ENCODE assay signal across 8 cellular contexts in the genomic region with DNA sequence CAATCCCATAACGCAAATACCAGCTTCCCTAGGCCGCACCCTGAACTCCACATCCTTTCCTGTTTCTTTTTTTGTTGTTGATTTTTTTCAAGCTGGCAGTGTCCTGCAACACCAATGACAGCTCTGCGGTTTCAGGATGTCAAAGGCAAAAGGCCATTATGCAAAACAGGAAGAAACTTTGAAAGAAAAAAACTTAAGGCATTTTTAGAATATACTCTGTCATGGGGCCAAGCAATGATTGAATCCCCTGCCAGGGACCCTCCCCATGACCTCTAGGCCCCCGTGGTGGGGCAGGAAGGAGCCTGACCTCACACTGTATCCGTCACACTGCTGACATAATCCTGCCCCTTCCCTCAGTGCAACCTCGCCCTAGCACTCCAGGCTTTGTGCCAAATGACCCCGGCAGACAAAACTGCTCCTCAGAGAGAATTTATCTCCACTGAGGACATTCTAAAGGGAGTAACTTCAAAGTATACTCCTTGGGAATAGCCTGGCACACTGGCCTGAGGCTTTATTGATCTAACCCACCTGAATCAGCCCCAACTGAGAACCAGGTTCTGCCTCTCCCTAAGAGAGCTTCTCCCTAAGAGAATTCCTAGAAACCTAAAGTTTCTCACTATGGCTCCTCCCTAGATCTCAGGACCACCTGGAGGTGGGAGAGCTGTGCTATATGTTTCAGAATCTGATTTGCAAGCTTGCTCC. TPM values are rescaled to one million over a fixed set of nuclear protein-coding genes. Genes with fewer than 3 reads are reported as not detected.
DNase-seq lines count a peak whose midpoint lies in the region; ATAC-seq and TF ChIP-seq lines count a peak whose summit lies in the region.

No MANE protein-coding gene starts in this region.

- peak; percentile 23 for ATAC-seq in HG02642 (IDR thresholded peaks at IDR 0.05; ENCODE audit: poor library complexity, unreplicated experiment)

- H3K4me1 Mint-ChIP-seq in endothelial cell (ENCODE audit: unreplicated experiment), result peaks cover 74% of the 10 kb centered on the region
- H3K4me1 Mint-ChIP-seq in neural crest cell, result peaks cover 62% of the 10 kb centered on the region

- no peak for TF ChIP-seq CTCF in endothelial cell (IDR thresholded peaks at IDR 0.05; ENCODE audit: unreplicated experiment)
- no peak for TF ChIP-seq CTCF in neural crest cell (conservative IDR thresholded peaks at IDR 0.05)

- H3K27me3 Mint-ChIP-seq in endothelial cell (ENCODE audit: unreplicated experiment), result peaks cover 7% of the 10 kb centered on the region
- no peaks in the 10 kb centered on the region for H3K27me3 Mint-ChIP-seq in neural crest cell (ENCODE audit: low read depth)

- H3K27ac Mint-ChIP-seq in endothelial cell (ENCODE audit: unreplicated experiment) (peak overlapping the region; percentile 96), neural crest cell (ENCODE audit: unreplicated experiment) (peak overlapping the region; percentile 82)

- peak; percentile 75 for DNase-seq in Daoy (ENCODE audit: low read depth)
- DNase-seq in SKM-1 treated with dmso at 0.1 percent for 144 hours (lab: John Stamatoyannopoulos, UW; ENCODE audit: unreplicated experiment), result peak; percentile 79
- peak; percentile 47 for DNase-seq in endothelial cell (ENCODE audit: low spot score)
- DNase-seq in neural crest cell (ENCODE audit: low read depth, low spot score), result no peak
- no peak for DNase-seq in NCI-H1092 treated with DMSO at 0.1 percent for 48 hours (lab: John Stamatoyannopoulos, UW)
- DNase-seq in NCI-H2227 (lab: John Stamatoyannopoulos, UW; ENCODE audit: unreplicated experiment), result no peak
- no peak for DNase-seq in NCI-H128 (lab: John Stamatoyannopoulos, UW; ENCODE audit: unreplicated experiment)

- H3K36me3 Mint-ChIP-seq in endothelial cell (ENCODE audit: low read depth, unreplicated experiment) (peaks cover 11% of the 10 kb centered on the region), neural crest cell (ENCODE audit: low read depth) (no peaks in the 10 kb centered on the region)

- peak overlapping the region; percentile 39 for H3K4me3 Mint-ChIP-seq in endothelial cell (ENCODE audit: unreplicated experiment)
- H3K4me3 Mint-ChIP-seq in neural crest cell, result peak overlapping the region; percentile 35

- no peaks in the 10 kb centered on the region for H3K9me3 Mint-ChIP-seq in endothelial cell (ENCODE audit: unreplicated experiment)
- no peaks in the 10 kb centered on the region for H3K9me3 Mint-ChIP-seq in neural crest cell

RNA-seq across cellular contexts. Expression of a gene that starts 7.9 kb away (rescaled TPM):
- 19.1 and 19.2 TPM in 2 replicates for total RNA-seq in Daoy (2014; rRNA removed; shearing (Covaris generic))
- 86.7 TPM for total RNA-seq in endothelial cell (ENCODE audit: unreplicated experiment)
- total RNA-seq in neural crest cell, result 17.8 and 17.9 TPM in 2 replicates

Comparison
In these comparisons a context has a peak if more than half of its experiments do, and no peak if none do; other contexts are left out.
1. DNase-seq: peak in Daoy (single experiment), SKM-1 treated with dmso at 0.1 percent for 144 hours (single experiment) and endothelial cell (single experiment); none in neural crest cell (single experiment), NCI-H1092 treated with DMSO at 0.1 percent for 48 hours (single experiment), NCI-H2227 (single experiment) and NCI-H128 (single experiment).